Comparison of ENCODE assay signal across 21 cellular contexts in genomic region chr21:46412521-46413364, GRCh38. TPM values are rescaled to one million over a fixed set of nuclear protein-coding genes. Genes with fewer than 3 reads are reported as not detected.
DNase-seq lines count a peak whose midpoint lies in the region; ATAC-seq, FAIRE-seq and TF ChIP-seq lines count a peak whose summit lies in the region.
"Had no signal": no experiment of that assay in that cellular context is flagged by ENCODE, and none has a peak within 500 bp of the region (broad histone marks: within the 10 kb centered on the region; RNA-seq: fewer than 3 reads in every experiment).

No MANE protein-coding gene starts in this region.

- H3K27me3 Mint-ChIP-seq in nephron progenitor cell (ENCODE audit: low read depth, poor library complexity) = no peaks in the 10 kb centered on the region
- H3K27me3 Mint-ChIP-seq: IgD-negative memory B cell had no signal

- no peak for TF ChIP-seq RAD21 in GM12878 (IDR thresholded peaks at IDR 0.05; ENCODE audit: insufficient read depth, low read depth, low read length)

- TF ChIP-seq POLR2A in GM12878 (IDR thresholded peaks at IDR 0.05; ENCODE audit: low read depth, low read length) (peak; percentile 34; the same call in 1 of the 2 replicates), gastrocnemius medialis (IDR thresholded peaks at IDR 0.05) (no peak)

- H3K9me3 ChIP-seq in heart right ventricle = no peaks in the 10 kb centered on the region
- H3K9me3 ChIP-seq in GM12878 (replicated peaks; ENCODE audit: control insufficient read depth, insufficient read depth, low read length) = no peaks in the 10 kb centered on the region
- no peaks in the 10 kb centered on the region for H3K9me3 ChIP-seq in gastrocnemius medialis
- H3K9me3 ChIP-seq: BLaER1, HAP-1, MG63 had no signal

- DNase-seq in left cardiac atrium (peak; percentile 3), heart right ventricle (no peak), GM12878 (ENCODE audit: low read depth, low spot score) (no peak), nephron progenitor cell (no peak), gastrocnemius medialis (no peak)
- DNase-seq: Calu3; CD8-positive, alpha-beta T cell; Kasumi-1; MG63; NCI-H1048; NCI-H146; NCI-H2029 treated with DMSO at 0.1 percent for 48 hours; NCI-H446 treated with DMSO at 0.1 percent for 48 hours had no signal

- RAD21 ChIA-PET in GM12878 (lab: Charles Lee; ENCODE audit: unreplicated experiment) = no interaction called here

- peak overlapping the region; percentile 85 for H3K27ac Mint-ChIP-seq in nephron progenitor cell
- H3K27ac Mint-ChIP-seq: CD8-positive, alpha-beta T cell; IgD-negative memory B cell had no signal

- no peaks in the 10 kb centered on the region for H3K4me1 ChIP-seq in heart right ventricle
- no peaks in the 10 kb centered on the region for H3K4me1 ChIP-seq in GM12878 (ENCODE audit: control insufficient read depth, insufficient read depth, low read length)
- no peaks in the 10 kb centered on the region for H3K4me1 ChIP-seq in gastrocnemius medialis
- H3K4me1 ChIP-seq: HAP-1 had no signal

- no peaks in the 10 kb centered on the region for H3K9me3 Mint-ChIP-seq in nephron progenitor cell
- H3K9me3 Mint-ChIP-seq: CD8-positive, alpha-beta T cell; IgD-negative memory B cell had no signal

- in situ Hi-C loops in GM12878 (cut with MboI) (no loop called here), gastrocnemius medialis (cut with MboI; ENCODE audit: low sequenced_read_pairs in 4 of 4) (no loop called here)

- no TSS peak for BruUV-seq in GM12878 (replicated peaks; lab: Mats Ljungman, UMichigan)

- H3K27me3 ChIP-seq in heart right ventricle (no peaks in the 10 kb centered on the region), GM12878 (replicated peaks in 1 of 2; ENCODE audit: control insufficient read depth in 2 of 2, insufficient read depth in 2 of 2, low read length in 1 of 2) (no peaks in the 10 kb centered on the region), gastrocnemius medialis (no peaks in the 10 kb centered on the region)
- H3K27me3 ChIP-seq: BLaER1, MG63 had no signal

- no peak overlapping the region for H3K27ac ChIP-seq in heart right ventricle
- H3K27ac ChIP-seq in GM12878 (ENCODE audit: control insufficient read depth, insufficient read depth) = no peak overlapping the region
- peak overlapping the region in 3 of 4 donors; percentile 28 to 64 (median 44) for H3K27ac ChIP-seq in gastrocnemius medialis
- H3K27ac ChIP-seq: BLaER1 had no signal

- no peaks in the 10 kb centered on the region for H3K79me2 ChIP-seq in GM12878 (ENCODE audit: control insufficient read depth, insufficient read depth, low read length)

- SMC1A ChIA-PET in GM12878 (lab: Charles Lee; ENCODE audit: uncharacterized antibody, unreplicated experiment) = interaction anchor here (0.6 kb wide), 1 partner anchor 88 kb away, joined by 3 read pairs; no protein-coding TSS in a partner anchor

- TF ChIP-seq CTCF in heart right ventricle (IDR thresholded peaks at IDR 0.05) = no peak
- no peak for TF ChIP-seq CTCF in GM12878 (IDR thresholded peaks at IDR 0.05 in 2 of 3, conservative IDR thresholded peaks at IDR 0.05 in 1 of 3; ENCODE audit: control insufficient read depth in 2 of 3, extremely low read depth in 1 of 3, insufficient read depth in 1 of 3, low read depth in 3 of 3, low read length in 3 of 3)
- TF ChIP-seq CTCF in nephron progenitor cell (IDR thresholded peaks at IDR 0.05) = no peak
- no peak for TF ChIP-seq CTCF in gastrocnemius medialis (IDR thresholded peaks at IDR 0.05 in 4 of 5, conservative IDR thresholded peaks at IDR 0.05 in 1 of 5)

- H3K4me3 ChIP-seq in heart right ventricle (no peak overlapping the region), GM12878 (no peak overlapping the region), gastrocnemius medialis (no peak overlapping the region)
- H3K4me3 ChIP-seq: BLaER1, HAP-1, MG63 had no signal

- peaks cover 0 to 83% (median 32%) of the 10 kb centered on the region in 9 donors for H3K36me3 ChIP-seq in heart right ventricle
- peaks cover 8 to 13% of the 10 kb centered on the region in 2 experiments for H3K36me3 ChIP-seq in GM12878 (ENCODE audit: control insufficient read depth in 2 of 2, insufficient read depth in 2 of 2, low read length in 1 of 2)
- H3K36me3 ChIP-seq in gastrocnemius medialis = peaks cover 0 to 81% of the 10 kb centered on the region in 2 donors

- ATAC-seq in left cardiac atrium (no peak), heart right ventricle (no peak), GM12878 (no peak), gastrocnemius medialis (no peak), HG03039 (IDR thresholded peaks at IDR 0.05; ENCODE audit: unreplicated experiment) (no peak), GM21367 (IDR thresholded peaks at IDR 0.05; ENCODE audit: unreplicated experiment) (no peak)
- no peak for ATAC-seq in activated CD4-positive, CD25-positive, alpha-beta regulatory T cell treated with anti-CD3 and anti-CD28 coated beads, Interleukin-2, amount 50 U/mL, for 24 hours
- ATAC-seq: CD8-positive, alpha-beta T cell; Panc1 had no signal

- 89% methylated on average over 25 to 34 of the region's 39 CpGs for WGBS in heart right ventricle, 2 donors
- WGBS in GM12878 (ENCODE audit: insufficient coverage, insufficient replicate concordance, low lambda C conversion rate, missing lambda C conversion rate) = 86% methylated on average over 36 of the region's 39 CpGs

- H4K20me1 ChIP-seq in GM12878 (ENCODE audit: control insufficient read depth, insufficient read depth) = no peaks in the 10 kb centered on the region
- H4K20me1 ChIP-seq: BLaER1 had no signal

- peaks cover 23% of the 10 kb centered on the region for H3K4me1 Mint-ChIP-seq in nephron progenitor cell
- H3K4me1 Mint-ChIP-seq: IgD-negative memory B cell had no signal

- no peak overlapping the region for H2AFZ ChIP-seq in GM12878 (ENCODE audit: control insufficient read depth, low read depth, low read length)

- no peak overlapping the region for H3K9ac ChIP-seq in GM12878 (ENCODE audit: control insufficient read depth, insufficient read depth, low read length)
- H3K9ac ChIP-seq: BLaER1 had no signal

- no peak overlapping the region for H3K4me2 ChIP-seq in GM12878 (ENCODE audit: control insufficient read depth, insufficient read depth)
- H3K4me2 ChIP-seq: BLaER1 had no signal

- intact Hi-C loops in left cardiac atrium (cut with DNase I) (no loop called here), heart right ventricle (cut with DNase I) (no loop called here), GM12878 (cut with micrococcal nuclease; ENCODE audit: unreplicated experiment) (no loop called here), gastrocnemius medialis (cut with DNase I; ENCODE audit: low total_unique reads) (no loop called here)

- H3K36me3 Mint-ChIP-seq in nephron progenitor cell (ENCODE audit: low read depth) = peaks cover 35% of the 10 kb centered on the region
- H3K36me3 Mint-ChIP-seq: IgD-negative memory B cell had no signal

- CTCF ChIA-PET in GM12878 (lab: Yijun Ruan, JAX) = no interaction called here

- no peak overlapping the region for H3K4me3 Mint-ChIP-seq in nephron progenitor cell
- H3K4me3 Mint-ChIP-seq: CD8-positive, alpha-beta T cell; IgD-negative memory B cell had no signal

- no peak for TF ChIP-seq EP300 in GM12878 (IDR thresholded peaks at IDR 0.05; ENCODE audit: borderline replicate concordance in 1 of 2, control insufficient read depth in 1 of 2, low read depth in 2 of 2, low read length in 2 of 2)

- FAIRE-seq in GM12878 (lab: Jason Lieb, UNC) = no peak
- FAIRE-seq: HTR-8/SVneo had no signal

- POLR2A ChIA-PET in GM12878 (lab: Charles Lee) = no interaction called here

RNA-seq across cellular contexts. Expression of gene DIP2A, which starts 45.9 kb away (rescaled TPM):
- total RNA-seq in left cardiac atrium (10 to 100 TPM; 27.2 to 33.0 TPM), heart right ventricle (10 to 100 TPM; 19.7 to 24.9 (median 22.9) TPM), GM12878 (2014; rRNA removed) (10.5 and 11.2 TPM in 2 replicates), GM12878 (2014; rRNA removed; fragmentation: Illumina TruSeq; extraction: Trizol) (9.5 and 10.1 TPM in 2 replicates), GM12878 (2021) (16.8 and 21.1 TPM in 2 replicates), gastrocnemius medialis (10 to 100 TPM in 2 of 4 donors, 1 to 10 TPM in 2; 6.3 to 15.5 (median 11.8) TPM)
- polyA plus RNA-seq in heart right ventricle (10 to 100 TPM in 1 of 2 donors, 1 to 10 TPM in 1; 9.4 to 45.2 TPM), GM12878 (2011; rRNA removed) (23.3 and 25.5 TPM in 2 replicates), GM12878 (2014; fragmentation: Illumina TruSeq; extraction: Trizol) (10.7 and 13.2 TPM in 2 replicates), GM12878 (2014; fragmentation: Nextera tagmentation; extraction: Ambion mirVana) (1 to 10 TPM; 1.7 to 3.4 TPM), GM12878 (2014; rRNA removed) (17.0 and 20.4 TPM in 2 replicates), GM12878 (2016; fragmentation: Nextera tagmentation; extraction: Ambion mirVana) (10 to 100 TPM; 11.2 to 14.2 TPM)
- 193 and 219 TPM in 2 replicates for total RNA-seq in GM12878 (2013; cell fraction: nucleolus; rRNA removed)
- 9.7 TPM for polyA plus RNA-seq in GM12878 (2011; ENCODE audit: low read depth)
- polyA plus RNA-seq in GM12878 (2011; cell fraction: cytosol; rRNA removed) = 15.5 and 21.6 TPM in 2 replicates
- polyA plus RNA-seq in GM12878 (2011; cell fraction: nucleus; rRNA removed) = 108 and 127 TPM in 2 replicates
- 12.8 and 17.1 TPM in 2 replicates for polyA plus RNA-seq in GM12878 (2012)
- 34.2 and 43.2 TPM in 2 replicates for polyA minus RNA-seq in GM12878 (2011; rRNA and poly(A)+ RNA removed)
- polyA minus RNA-seq in GM12878 (2011; cell fraction: cytosol; rRNA and poly(A)+ RNA removed) = 9.0 and 11.2 TPM in 2 replicates
- 48.4 and 77.5 TPM in 2 replicates for polyA minus RNA-seq in GM12878 (2011; cell fraction: nucleus; rRNA and poly(A)+ RNA removed)

Comparison
In these comparisons a context has a peak if more than half of its experiments do, and no peak if none do; other contexts are left out.
1. H3K27ac ChIP-seq: peak in gastrocnemius medialis (3 of 4); none in heart right ventricle (0 of 10) and GM12878 (single experiment).